Comparison of ENCODE assay signal across 12 cellular contexts in the genomic region with DNA sequence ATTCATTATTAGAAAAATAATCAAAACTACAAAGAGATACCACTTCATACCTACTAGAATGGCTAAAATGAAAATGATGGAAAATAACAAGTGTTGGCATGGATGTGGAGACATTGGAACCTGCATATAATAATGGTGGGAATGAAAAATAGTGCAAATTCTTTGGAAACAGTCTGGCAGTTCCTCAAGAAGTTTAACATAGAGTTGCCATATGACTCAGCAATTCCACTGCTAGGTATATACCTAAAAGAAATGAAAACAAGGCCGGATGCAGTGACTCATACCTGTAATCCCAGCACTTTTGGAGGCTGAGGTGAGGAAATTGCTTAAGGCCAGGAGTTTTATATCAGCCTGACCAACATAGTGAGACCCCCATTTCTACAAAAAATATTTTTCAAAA. TPM values are rescaled to one million over a fixed set of nuclear protein-coding genes. Genes with fewer than 3 reads are reported as not detected.
DNase-seq lines count a peak whose midpoint lies in the region; ATAC-seq and TF ChIP-seq lines count a peak whose summit lies in the region.
"Had no signal": no experiment of that assay in that cellular context is flagged by ENCODE, and none has a peak within 500 bp of the region (broad histone marks: within the 10 kb centered on the region; RNA-seq: fewer than 3 reads in every experiment).

No MANE protein-coding gene starts in this region.

- H3K18ac ChIP-seq in mesendoderm (ENCODE audit: low read length), result no peak overlapping the region

- no peak overlapping the region for H2AK5ac ChIP-seq in mesendoderm (ENCODE audit: low read length)

- H3K9me3 ChIP-seq in smooth muscle cell (replicated peaks; ENCODE audit: low read depth), result no peaks in the 10 kb centered on the region

- H3K79me2 ChIP-seq in smooth muscle cell (ENCODE audit: low read depth) (no peaks in the 10 kb centered on the region), mesendoderm (ENCODE audit: control insufficient read depth, insufficient read depth, low read length) (no peaks in the 10 kb centered on the region)

- peak; percentile 12 for DNase-seq in stimulated activated CD4-positive, alpha-beta T cell treated with anti-CD3 and anti-CD28 coated beads, Interleukin-15, amount 100 ng/mL, for 24 hours
- no peak for DNase-seq in stimulated activated CD4-positive, alpha-beta T cell treated with anti-CD3 and anti-CD28 coated beads, Interleukin-2, amount 100 ng/mL, for 24 hours
- DNase-seq in smooth muscle cell (lab: John Stamatoyannopoulos, UW; ENCODE audit: unreplicated experiment), result no peak
- DNase-seq in mesendoderm, result no peak
- DNase-seq in globus pallidus (ENCODE audit: low spot score), result no peak
- no peak for DNase-seq in activated naive CD4-positive, alpha-beta T cell treated with anti-CD3 and anti-CD28 coated beads for 36 hours
- DNase-seq: AML-193; effector CD8-positive, alpha-beta T cell had no signal

- H3K23ac ChIP-seq in mesendoderm (ENCODE audit: low read length), result no peak overlapping the region

- no peak overlapping the region for H2BK120ac ChIP-seq in mesendoderm (ENCODE audit: low read depth, low read length)

- no peaks in the 10 kb centered on the region for H3K36me3 ChIP-seq in smooth muscle cell (ENCODE audit: low read depth)
- no peaks in the 10 kb centered on the region for H3K36me3 ChIP-seq in mesendoderm (ENCODE audit: control insufficient read depth, insufficient read depth, low read length)

- TF ChIP-seq CTCF in smooth muscle cell (IDR thresholded peaks at IDR 0.05; ENCODE audit: borderline replicate concordance, insufficient read depth, poor library complexity, severe bottlenecking), result no peak

- CTCF ChIA-PET in activated naive CD4-positive, alpha-beta T cell treated with anti-CD3 and anti-CD28 coated beads for 36 hours (lab: Charles Lee), result no interaction called here

- no peaks in the 10 kb centered on the region for H3K9me3 Mint-ChIP-seq in activated T-helper 17 cell treated with anti-CD3 and anti-CD28 coated beads, Interleukin-2, amount 50 U/mL, for 72 hours
- H3K9me3 Mint-ChIP-seq in activated naive CD4-positive, alpha-beta T cell treated with anti-CD3 and anti-CD28 coated beads for 36 hours, result no peaks in the 10 kb centered on the region
- H3K9me3 Mint-ChIP-seq: GM23338, nephron had no signal

- H3K4me1 Mint-ChIP-seq in activated T-helper 17 cell treated with anti-CD3 and anti-CD28 coated beads, Interleukin-2, amount 50 U/mL, for 72 hours, result peaks cover 5% of the 10 kb centered on the region
- peaks cover 2% of the 10 kb centered on the region for H3K4me1 Mint-ChIP-seq in activated naive CD4-positive, alpha-beta T cell treated with anti-CD3 and anti-CD28 coated beads for 36 hours (ENCODE audit: low read depth)
- H3K4me1 Mint-ChIP-seq: GM23338, nephron had no signal

- H3K4me2 ChIP-seq in smooth muscle cell, result no peak overlapping the region
- H3K4me2 ChIP-seq in mesendoderm (ENCODE audit: low read length), result no peak overlapping the region
- H3K4me2 ChIP-seq: GM23338 had no signal

- H3K4me1 ChIP-seq in smooth muscle cell (ENCODE audit: low read depth) (no peaks in the 10 kb centered on the region), mesendoderm (ENCODE audit: control insufficient read depth, low read depth, low read length) (no peaks in the 10 kb centered on the region)

- H3K4me3 Mint-ChIP-seq in activated T-helper 17 cell treated with anti-CD3 and anti-CD28 coated beads, Interleukin-2, amount 50 U/mL, for 72 hours, result no peak overlapping the region
- H3K4me3 Mint-ChIP-seq in activated naive CD4-positive, alpha-beta T cell treated with anti-CD3 and anti-CD28 coated beads for 36 hours, result no peak overlapping the region
- H3K4me3 Mint-ChIP-seq: GM23338, nephron had no signal

- H3K36me3 Mint-ChIP-seq in activated T-helper 17 cell treated with anti-CD3 and anti-CD28 coated beads, Interleukin-2, amount 50 U/mL, for 72 hours (ENCODE audit: low read depth), result no peaks in the 10 kb centered on the region
- H3K36me3 Mint-ChIP-seq in activated naive CD4-positive, alpha-beta T cell treated with anti-CD3 and anti-CD28 coated beads for 36 hours (ENCODE audit: low read depth), result no peaks in the 10 kb centered on the region

- H3K27me3 Mint-ChIP-seq in activated T-helper 17 cell treated with anti-CD3 and anti-CD28 coated beads, Interleukin-2, amount 50 U/mL, for 72 hours, result no peaks in the 10 kb centered on the region
- H3K27me3 Mint-ChIP-seq in activated naive CD4-positive, alpha-beta T cell treated with anti-CD3 and anti-CD28 coated beads for 36 hours (ENCODE audit: low read depth), result no peaks in the 10 kb centered on the region

- H4K5ac ChIP-seq in mesendoderm (ENCODE audit: low read length), result no peak overlapping the region

- H4K20me1 ChIP-seq in smooth muscle cell (ENCODE audit: low read depth), result no peaks in the 10 kb centered on the region

- no peaks in the 10 kb centered on the region for H3K27me3 ChIP-seq in smooth muscle cell (ENCODE audit: low read depth)
- no peaks in the 10 kb centered on the region for H3K27me3 ChIP-seq in mesendoderm (ENCODE audit: insufficient read depth, low read length, poor library complexity)

- H3K27ac Mint-ChIP-seq in activated T-helper 17 cell treated with anti-CD3 and anti-CD28 coated beads, Interleukin-2, amount 50 U/mL, for 72 hours, result peak overlapping the region; percentile 71
- H3K27ac Mint-ChIP-seq in activated naive CD4-positive, alpha-beta T cell treated with anti-CD3 and anti-CD28 coated beads for 36 hours, result no peak overlapping the region
- H3K27ac Mint-ChIP-seq: GM23338, nephron had no signal

- 60% methylated on average over 1 of the region's 1 CpG for WGBS in smooth muscle cell (ENCODE audit: low lambda C conversion rate)
- whole genome bisulfite sequencing in mesendoderm (ENCODE audit: extremely low coverage, insufficient coverage, low lambda C conversion rate), result no CpG with 5 or more reads among the region's 1 CpG

- peak overlapping the region; percentile 15 for H3K27ac ChIP-seq in smooth muscle cell (ENCODE audit: low read depth)
- H3K27ac ChIP-seq in mesendoderm (ENCODE audit: low read depth, low read length), result no peak overlapping the region

- H3F3A ChIP-seq in smooth muscle cell (ENCODE audit: low read depth), result no peaks in the 10 kb centered on the region

- no peak overlapping the region for H3K56ac ChIP-seq in mesendoderm (ENCODE audit: low read length)

- no peak overlapping the region for H2AFZ ChIP-seq in smooth muscle cell (ENCODE audit: low read depth)
- H2AFZ ChIP-seq: GM23338 had no signal

- peak; percentile 61 for ATAC-seq in HG03354 (IDR thresholded peaks at IDR 0.05; ENCODE audit: poor library complexity, severe bottlenecking, unreplicated experiment)
- ATAC-seq in activated T-helper 17 cell treated with anti-CD3 and anti-CD28 coated beads, Interleukin-2, amount 50 U/mL, for 72 hours (replicated peaks), result peak; percentile 92
- ATAC-seq: GM23338 had no signal

- H3K4ac ChIP-seq in mesendoderm (ENCODE audit: low read depth, low read length), result no peak overlapping the region

- H3K9ac ChIP-seq in smooth muscle cell (ENCODE audit: low read depth) (no peak overlapping the region), mesendoderm (ENCODE audit: low read length) (no peak overlapping the region)

- no peak overlapping the region for H2BK5ac ChIP-seq in mesendoderm (ENCODE audit: low read length)

- H3K4me3 ChIP-seq in smooth muscle cell, result no peak overlapping the region
- no peak overlapping the region for H3K4me3 ChIP-seq in mesendoderm (ENCODE audit: low read length)
- H3K4me3 ChIP-seq: GM23338 had no signal

- H4K8ac ChIP-seq in mesendoderm (ENCODE audit: low read depth, low read length), result no peak overlapping the region

- H2BK15ac ChIP-seq in mesendoderm (replicated peaks; ENCODE audit: low read depth), result no peak overlapping the region

- intact Hi-C loops in activated naive CD4-positive, alpha-beta T cell treated with anti-CD3 and anti-CD28 coated beads for 36 hours (cut with micrococcal nuclease), result no loop called here

- no peaks in the 10 kb centered on the region for H3K79me1 ChIP-seq in mesendoderm (ENCODE audit: low read length)

RNA-seq across cellular contexts. Expression of gene ACYP2, which starts 41.6 kb away (rescaled TPM):
- 1 to 10 TPM; 7.2 to 9.7 TPM for total RNA-seq in activated T-helper 17 cell treated with anti-CD3 and anti-CD28 coated beads, Interleukin-2, amount 50 U/mL, for 72 hours
- total RNA-seq in smooth muscle cell, result 17.7 and 18.6 TPM in 2 replicates
- polyA plus RNA-seq in smooth muscle cell, result 12.1 and 19.9 TPM in 2 replicates
- 2.6 TPM for polyA plus RNA-seq in mesendoderm (2013, experiment 1 of 2)
- polyA plus RNA-seq in mesendoderm (2013, experiment 2 of 2), result 3.3 TPM
- 1 to 10 TPM; 6.8 to 7.3 TPM for total RNA-seq in activated naive CD4-positive, alpha-beta T cell treated with anti-CD3 and anti-CD28 coated beads for 36 hours
